ENCODE assay signal across 11 cellular contexts in genomic region chr3:170470063-170471006, GRCh38. TPM values are rescaled to one million over a fixed set of nuclear protein-coding genes. Genes with fewer than 3 reads are reported as not detected.
DNase-seq lines count a peak whose midpoint lies in the region; ATAC-seq and TF ChIP-seq lines count a peak whose summit lies in the region.
"Had no signal": no experiment of that assay in that cellular context is flagged by ENCODE, and none has a peak within 500 bp of the region (broad histone marks: within the 10 kb centered on the region; RNA-seq: fewer than 3 reads in every experiment).

No MANE protein-coding gene starts in this region.

- TF ChIP-seq CTCF in dorsolateral prefrontal cortex (IDR thresholded peaks at IDR 0.05 in 54 of 56, conservative IDR thresholded peaks at IDR 0.05 in 2 of 56; ENCODE audit: low read depth in 1 of 56, partially characterized antibody in 56 of 56) = peak in 3 of 56 donors; percentile 8 to 18 (median 9)
- TF ChIP-seq CTCF in prostate gland (IDR thresholded peaks at IDR 0.05) = no peak

- 31% methylated on average over 9 of the region's 9 CpGs for WGBS in prostate gland

- no peaks in the 10 kb centered on the region for H3K36me3 ChIP-seq in prostate gland

- H3K27me3 ChIP-seq in dorsolateral prefrontal cortex = no peaks in the 10 kb centered on the region
- H3K27me3 ChIP-seq in prostate gland (replicated peaks; ENCODE audit: insufficient read depth) = no peaks in the 10 kb centered on the region

- intact Hi-C loops in dorsolateral prefrontal cortex (cut with DNase I) = loop anchor here in 1 of 2 donors (2.0 kb wide), 1 partner anchor 46 kb away; no protein-coding TSS in a partner anchor
- intact Hi-C loops in prostate gland (cut with DNase I) = no loop called here

- H3K9me3 ChIP-seq in prostate gland = no peaks in the 10 kb centered on the region

- DNase-seq in H4 (ENCODE audit: low spot score) (peak; percentile 72), NCI-H226 (peak; percentile 19), dorsolateral prefrontal cortex (peak in 4 of 10 donors; percentile 44 to 66 (median 58)), prostate gland (ENCODE audit: low spot score) (peak; percentile 21)
- DNase-seq: activated CD4-positive, CD25-positive, alpha-beta regulatory T cell; amniotic stem cell; retina had no signal

- peak overlapping the region in 12 of 59 donors; percentile 6 to 64 (median 18) for H3K4me3 ChIP-seq in dorsolateral prefrontal cortex
- no peak overlapping the region for H3K4me3 ChIP-seq in prostate gland

- ATAC-seq in HG02798 (IDR thresholded peaks at IDR 0.05; ENCODE audit: poor library complexity, unreplicated experiment) (no peak), GM18858 (IDR thresholded peaks at IDR 0.05; ENCODE audit: unreplicated experiment) (no peak), GM19351 (IDR thresholded peaks at IDR 0.05; ENCODE audit: unreplicated experiment) (no peak)
- no peak for ATAC-seq in activated CD4-positive, CD25-positive, alpha-beta regulatory T cell treated with anti-CD3 and anti-CD28 coated beads, Interleukin-2, amount 50 U/mL, for 24 hours

- H3K27ac ChIP-seq in dorsolateral prefrontal cortex (peak overlapping the region; percentile 79 to 99 (median 94)), prostate gland (peak overlapping the region in 1 of 2 donors; percentile 23)

- peaks cover 12% of the 10 kb centered on the region for H3K4me1 ChIP-seq in prostate gland (replicated peaks)

- no peak for TF ChIP-seq POLR2A in prostate gland (IDR thresholded peaks at IDR 0.05)

RNA-seq across cellular contexts. Expression of gene CLDN11, which starts 51.7 kb away (rescaled TPM):
- total RNA-seq in H4 (2014; rRNA removed; shearing (Covaris generic)) = 0.06 TPM in 1 of 2 replicates, not detected in the other
- total RNA-seq in dorsolateral prefrontal cortex (1,000 to 10,000 TPM in 1 of 120 experiments, 100 to 1,000 TPM in 95, 10 to 100 TPM in 24; 24.4 to 1,165 (median 178) TPM), prostate gland (100 to 1,000 TPM in 1 of 2 donors, 10 to 100 TPM in 1; 11.8 to 668 TPM)

Comparison
In these comparisons a context has a peak if more than half of its experiments do, and no peak if none do; other contexts are left out.
1. RNA of gene CLDN11, which starts 51.7 kb away (total RNA-seq): 11.8 to 668 TPM in prostate gland and 24.4 to 1,165 TPM in dorsolateral prefrontal cortex; 0.06 TPM in H4; every median in the first group is over 10 times any median in the second.